ENCODE assay signal across 19 cellular contexts in the genomic region with DNA sequence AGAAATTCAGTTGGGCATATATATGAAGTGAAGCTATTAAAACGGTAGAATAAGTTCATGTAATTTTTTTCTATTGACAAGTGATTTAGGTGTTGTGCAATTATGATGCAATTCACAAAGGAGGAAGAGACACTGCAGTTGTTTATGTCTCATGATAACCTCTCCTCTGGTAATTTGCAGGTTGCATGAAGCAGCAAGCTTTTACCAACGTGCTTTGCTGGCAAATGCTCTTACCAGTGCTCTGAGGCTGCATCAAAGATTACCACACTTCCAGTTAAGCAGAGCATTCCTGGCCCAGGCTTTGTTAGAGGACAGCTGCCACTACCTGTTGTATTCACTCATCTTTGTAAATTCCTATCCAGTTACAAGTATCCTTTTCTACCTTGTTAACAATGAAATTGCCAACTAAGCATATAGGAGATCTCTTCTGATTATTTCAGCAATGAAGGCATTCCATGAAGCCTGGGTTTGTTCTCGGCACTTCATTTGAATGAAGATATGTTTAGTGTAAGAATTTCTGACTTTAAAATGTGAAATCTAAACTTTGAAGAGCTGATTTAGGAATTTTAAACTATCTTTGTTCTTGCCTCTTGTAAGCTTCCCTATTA. TPM values are rescaled to one million over a fixed set of nuclear protein-coding genes. Genes with fewer than 3 reads are reported as not detected.
DNase-seq lines count a peak whose midpoint lies in the region; ATAC-seq and TF ChIP-seq lines count a peak whose summit lies in the region.
"Had no signal": no experiment of that assay in that cellular context is flagged by ENCODE, and none has a peak within 500 bp of the region (broad histone marks: within the 10 kb centered on the region; RNA-seq: fewer than 3 reads in every experiment).

No MANE protein-coding gene starts in this region.

- no peak for TF ChIP-seq CTCF in gastrocnemius medialis (IDR thresholded peaks at IDR 0.05 in 4 of 5, conservative IDR thresholded peaks at IDR 0.05 in 1 of 5)

- peaks cover 27 to 40% of the 10 kb centered on the region in 2 donors for H3K4me1 ChIP-seq in gastrocnemius medialis

- H3K4me3 ChIP-seq in gastrocnemius medialis, result no peak overlapping the region

- intact Hi-C loops in gastrocnemius medialis (cut with DNase I; ENCODE audit: low total_unique reads), result no loop called here
- intact Hi-C loops in activated T-helper 2 cell treated with anti-CD3 and anti-CD28 coated beads, Interferon-gamma antibody, Interleukin-2, Interleukin-4, amounts not matched to agents 10 μg/mL and 5 μg/mL and 100 μg/mL, durations not matched to agents 14 hours and 24 hours and 36 hours (cut with micrococcal nuclease), result no loop called here

- no peaks in the 10 kb centered on the region for H3K9me3 ChIP-seq in gastrocnemius medialis
- H3K9me3 ChIP-seq: Caco-2 had no signal

- no peak overlapping the region for H3K4me3 Mint-ChIP-seq in activated T-helper 2 cell treated with anti-CD3 and anti-CD28 coated beads, Interferon-gamma antibody, Interleukin-2, Interleukin-4, amounts not matched to agents 10 μg/mL and 5 μg/mL and 100 μg/mL, durations not matched to agents 14 hours and 24 hours and 36 hours (ENCODE audit: low read depth)
- H3K4me3 Mint-ChIP-seq: activated CD8-positive, alpha-beta T cell treated with anti-CD3 and anti-CD28 coated beads for 36 hours; type B pancreatic cell had no signal

- no peak for TF ChIP-seq POLR2A in erythroblast (IDR thresholded peaks at IDR 0.05; ENCODE audit: low read length)
- no peak for TF ChIP-seq POLR2A in gastrocnemius medialis (IDR thresholded peaks at IDR 0.05)

- H3K9me3 Mint-ChIP-seq in activated T-helper 2 cell treated with anti-CD3 and anti-CD28 coated beads, Interferon-gamma antibody, Interleukin-2, Interleukin-4, amounts not matched to agents 10 μg/mL and 5 μg/mL and 100 μg/mL, durations not matched to agents 14 hours and 24 hours and 36 hours, result peaks cover 6% of the 10 kb centered on the region
- H3K9me3 Mint-ChIP-seq: activated CD8-positive, alpha-beta T cell treated with anti-CD3 and anti-CD28 coated beads for 36 hours; type B pancreatic cell had no signal

- H3K36me3 ChIP-seq in gastrocnemius medialis, result peaks cover 0 to 9% of the 10 kb centered on the region in 2 donors

- H3K27ac ChIP-seq in gastrocnemius medialis, result peak overlapping the region; percentile 28 to 42 (median 36)
- H3K27ac ChIP-seq: 22Rv1 had no signal

- ATAC-seq in gastrocnemius medialis (peak in 1 of 2 donors; percentile 50), GM19324 (IDR thresholded peaks at IDR 0.05; ENCODE audit: low FRiP score, unreplicated experiment) (no peak)
- ATAC-seq: activated CD8-positive, alpha-beta T cell treated with anti-CD3 and anti-CD28 coated beads for 36 hours had no signal

- H3K36me3 Mint-ChIP-seq in activated T-helper 2 cell treated with anti-CD3 and anti-CD28 coated beads, Interferon-gamma antibody, Interleukin-2, Interleukin-4, amounts not matched to agents 10 μg/mL and 5 μg/mL and 100 μg/mL, durations not matched to agents 14 hours and 24 hours and 36 hours (ENCODE audit: low read depth), result peaks cover 67% of the 10 kb centered on the region

- H3K4me1 Mint-ChIP-seq in activated T-helper 2 cell treated with anti-CD3 and anti-CD28 coated beads, Interferon-gamma antibody, Interleukin-2, Interleukin-4, amounts not matched to agents 10 μg/mL and 5 μg/mL and 100 μg/mL, durations not matched to agents 14 hours and 24 hours and 36 hours (ENCODE audit: low read depth), result peaks cover 40% of the 10 kb centered on the region

- H3K27me3 ChIP-seq in gastrocnemius medialis, result no peaks in the 10 kb centered on the region

- in situ Hi-C loops in gastrocnemius medialis (cut with MboI; ENCODE audit: low sequenced_read_pairs in 4 of 4), result no loop called here

- no peaks in the 10 kb centered on the region for H3K27me3 Mint-ChIP-seq in activated T-helper 2 cell treated with anti-CD3 and anti-CD28 coated beads, Interferon-gamma antibody, Interleukin-2, Interleukin-4, amounts not matched to agents 10 μg/mL and 5 μg/mL and 100 μg/mL, durations not matched to agents 14 hours and 24 hours and 36 hours (ENCODE audit: low read depth)
- H3K27me3 Mint-ChIP-seq: activated CD8-positive, alpha-beta T cell treated with anti-CD3 and anti-CD28 coated beads for 36 hours; type B pancreatic cell had no signal

- no peak overlapping the region for H3K27ac Mint-ChIP-seq in activated T-helper 2 cell treated with anti-CD3 and anti-CD28 coated beads, Interferon-gamma antibody, Interleukin-2, Interleukin-4, amounts not matched to agents 10 μg/mL and 5 μg/mL and 100 μg/mL, durations not matched to agents 14 hours and 24 hours and 36 hours
- H3K27ac Mint-ChIP-seq: activated CD8-positive, alpha-beta T cell treated with anti-CD3 and anti-CD28 coated beads for 36 hours; type B pancreatic cell had no signal

- DNase-seq in DMS53 (lab: John Stamatoyannopoulos, UW) (peak; percentile 13), DMS53 treated with DMSO at 0.1 percent for 48 hours (lab: John Stamatoyannopoulos, UW; ENCODE audit: unreplicated experiment) (no peak), NOMO-1 treated with dmso at 0.1 percent for 144 hours (lab: John Stamatoyannopoulos, UW; ENCODE audit: unreplicated experiment) (peak; percentile 51), erythroblast (lab: John Stamatoyannopoulos, UW) (peak; percentile 5 to 29), gastrocnemius medialis (peak in 1 of 2 donors; percentile 41), amygdala (lab: John Stamatoyannopoulos, UW) (no peak)
- DNase-seq in activated T-helper 2 cell treated with anti-CD3 and anti-CD28 coated beads, Interferon-gamma antibody, Interleukin-2, Interleukin-4, amounts not matched to agents 10 μg/mL and 5 μg/mL and 100 μg/mL, durations not matched to agents 14 hours and 24 hours and 36 hours (ENCODE audit: low spot score), result no peak
- DNase-seq: activated CD8-positive, alpha-beta T cell treated with anti-CD3 and anti-CD28 coated beads for 36 hours; activated gamma-delta T cell; Caco-2; caudate nucleus; KG1; NCI-H2081 treated with DMSO at 0.1 percent for 48 hours; stimulated activated CD4-positive, alpha-beta T cell treated with anti-CD3 and anti-CD28 coated beads, Interleukin-15, amount 100 ng/mL, for 24 hours; T-helper 9 cell had no signal

RNA-seq across cellular contexts. Expression of a gene that starts 3.9 kb away (rescaled TPM):
- total RNA-seq in gastrocnemius medialis, result 10 to 100 TPM; 20.6 to 29.3 (median 26.4) TPM
- total RNA-seq in activated T-helper 2 cell treated with anti-CD3 and anti-CD28 coated beads, Interferon-gamma antibody, Interleukin-2, Interleukin-4, amounts not matched to agents 10 μg/mL and 5 μg/mL and 100 μg/mL, durations not matched to agents 14 hours and 24 hours and 36 hours, result 76.7 and 84.0 TPM in 2 replicates

RNA-seq across cellular contexts. Expression of a gene that starts 42.4 kb away (rescaled TPM):
- 1 to 10 TPM in 2 of 4 donors, under 1 TPM in 2; 0.20 to 1.7 (median 0.70) TPM for total RNA-seq in gastrocnemius medialis
- total RNA-seq in activated T-helper 2 cell treated with anti-CD3 and anti-CD28 coated beads, Interferon-gamma antibody, Interleukin-2, Interleukin-4, amounts not matched to agents 10 μg/mL and 5 μg/mL and 100 μg/mL, durations not matched to agents 14 hours and 24 hours and 36 hours, result 0.11 and 0.18 TPM in 2 replicates
- total RNA-seq: osteocyte had no signal

RNA-seq across cellular contexts. Expression of a gene that starts 51.2 kb away (rescaled TPM):
- total RNA-seq in gastrocnemius medialis, result 10 to 100 TPM; 24.5 to 35.6 (median 27.3) TPM
- 49.9 and 51.7 TPM in 2 replicates for total RNA-seq in activated T-helper 2 cell treated with anti-CD3 and anti-CD28 coated beads, Interferon-gamma antibody, Interleukin-2, Interleukin-4, amounts not matched to agents 10 μg/mL and 5 μg/mL and 100 μg/mL, durations not matched to agents 14 hours and 24 hours and 36 hours

Comparison
In these comparisons a context has a peak if more than half of its experiments do, and no peak if none do; other contexts are left out.
1. DNase-seq: peak in DMS53 (single experiment), NOMO-1 treated with dmso at 0.1 percent for 144 hours (single experiment) and erythroblast (2 of 2); none in DMS53 treated with DMSO at 0.1 percent for 48 hours (single experiment), activated T-helper 2 cell treated with anti-CD3 and anti-CD28 coated beads, Interferon-gamma antibody, Interleukin-2, Interleukin-4, amounts not matched to agents 10 μg/mL and 5 μg/mL and 100 μg/mL, durations not matched to agents 14 hours and 24 hours and 36 hours (single experiment) and amygdala (0 of 56).